In the genomic region with DNA sequence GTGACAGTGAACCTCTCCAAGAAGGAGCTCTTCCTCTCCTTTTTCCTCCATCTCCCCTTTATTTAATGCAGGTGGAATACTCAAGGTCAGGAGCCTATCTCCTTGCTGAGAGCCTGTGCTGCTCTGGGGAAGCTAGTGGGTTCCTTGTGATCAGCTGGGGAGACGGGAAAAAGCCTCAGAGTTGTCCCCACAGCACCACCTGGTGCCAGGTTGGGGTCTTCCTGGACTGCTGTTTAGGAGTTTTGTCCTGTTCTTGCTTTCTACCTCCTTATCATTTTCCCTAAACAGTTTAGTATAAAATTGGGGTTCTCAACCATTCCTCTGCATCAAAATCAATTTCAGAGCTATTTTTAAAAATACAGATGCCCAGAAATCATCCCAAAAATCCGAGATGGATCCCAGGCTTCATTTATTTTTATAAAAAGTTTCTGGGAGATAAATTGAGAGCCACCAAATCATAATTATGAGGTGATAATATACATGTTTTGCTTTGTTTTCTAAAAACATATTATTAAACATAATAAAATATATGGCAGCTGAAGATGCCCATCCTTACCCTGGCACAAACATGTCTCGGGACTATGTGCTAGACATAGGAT, we compare ENCODE assay signal across 8 cellular contexts. TPM values are rescaled to one million over a fixed set of nuclear protein-coding genes. Genes with fewer than 3 reads are reported as not detected.
A peak's percentile ranks its signal among the peaks of the same experiment; 100 is the strongest.
DNase-seq lines count a peak whose midpoint lies in the region; ATAC-seq, FAIRE-seq and TF ChIP-seq lines count a peak whose summit lies in the region.

No MANE protein-coding gene starts in this region.

- peak; percentile 29 for DNase-seq in CD1c-positive myeloid dendritic cell (ENCODE audit: extremely low spot score)
- DNase-seq in GM18507 (ENCODE audit: extremely low spot score, insufficient read length, low read depth) = peak; percentile 1
- DNase-seq in M059J (ENCODE audit: low read depth) = peak; percentile 85
- peak; percentile 7 to 69 for DNase-seq in SW 1271 (lab: John Stamatoyannopoulos, UW)
- DNase-seq in foreskin keratinocyte = peak in 1 of 2 donors; percentile 23
- peak; percentile 16 for DNase-seq in putamen (ENCODE audit: low spot score)
- DNase-seq in DMS79 (lab: John Stamatoyannopoulos, UW) = no peak
- DNase-seq in CD8-positive, alpha-beta T cell = no peak

- no peaks in the 10 kb centered on the region for H3K36me3 Mint-ChIP-seq in CD8-positive, alpha-beta T cell

- intact Hi-C loops in CD8-positive, alpha-beta T cell (cut with DNase I, micrococcal nuclease) = loop anchor here (5.0 to 10.0 kb wide), 2 partner anchors 458 to 461 kb away; no protein-coding TSS in a partner anchor

- H3K9me3 Mint-ChIP-seq in CD8-positive, alpha-beta T cell = no peaks in the 10 kb centered on the region

- no peaks in the 10 kb centered on the region for H3K27me3 ChIP-seq in foreskin keratinocyte
- no peaks in the 10 kb centered on the region for H3K27me3 ChIP-seq in CD8-positive, alpha-beta T cell (ENCODE audit: insufficient read depth, low read length)

- no peaks in the 10 kb centered on the region for H3K4me1 Mint-ChIP-seq in CD8-positive, alpha-beta T cell (ENCODE audit: low read depth)

- H3K9me3 ChIP-seq in CD8-positive, alpha-beta T cell (ENCODE audit: low read length) = no peaks in the 10 kb centered on the region

- TF ChIP-seq CTCF in foreskin keratinocyte (conservative IDR thresholded peaks at IDR 0.05) = peak; percentile 77
- no peak for TF ChIP-seq CTCF in CD8-positive, alpha-beta T cell (IDR thresholded peaks at IDR 0.05)

- peak; percentile 88 for ATAC-seq in foreskin keratinocyte
- no peak for ATAC-seq in CD8-positive, alpha-beta T cell

- POLR2A ChIA-PET in CD8-positive, alpha-beta T cell (lab: Charles Lee) = no interaction called here

- peak; percentile 42 for FAIRE-seq in GM18507 (lab: Jason Lieb, UNC)

- H3K27ac ChIP-seq in foreskin keratinocyte = no peak overlapping the region
- no peak overlapping the region for H3K27ac ChIP-seq in CD8-positive, alpha-beta T cell (ENCODE audit: low read depth, low read length)

- no peaks in the 10 kb centered on the region for H3K27me3 Mint-ChIP-seq in CD8-positive, alpha-beta T cell (ENCODE audit: low read depth)

- CTCF ChIA-PET in CD8-positive, alpha-beta T cell (lab: Charles Lee) = no interaction called here

- no peak overlapping the region for H3K4me3 Mint-ChIP-seq in CD8-positive, alpha-beta T cell

- H3K36me3 ChIP-seq in CD8-positive, alpha-beta T cell (ENCODE audit: insufficient read depth, low read length) = no peaks in the 10 kb centered on the region

- no peak overlapping the region for H3K4me3 ChIP-seq in CD8-positive, alpha-beta T cell (ENCODE audit: low read depth, low read length)

- no peaks in the 10 kb centered on the region for H3K4me1 ChIP-seq in foreskin keratinocyte
- no peaks in the 10 kb centered on the region for H3K4me1 ChIP-seq in CD8-positive, alpha-beta T cell (ENCODE audit: insufficient read depth, low read length)

- no peak overlapping the region for H3K27ac Mint-ChIP-seq in CD8-positive, alpha-beta T cell

RNA-seq across cellular contexts. Expression of a gene that starts 44.3 kb away (rescaled TPM):
- 0.07 and 0.15 TPM in 2 replicates for total RNA-seq in M059J (2014; rRNA removed; shearing (Covaris generic))
- 7.9 and 15.2 TPM in 2 replicates for total RNA-seq in foreskin keratinocyte
- 0.91 and 1.8 TPM in 2 replicates for polyA plus RNA-seq in foreskin keratinocyte
- total RNA-seq in CD8-positive, alpha-beta T cell = under 1 TPM; 0.06 to 0.14 TPM

Comparison
In these comparisons a context has a peak if more than half of its experiments do, and no peak if none do; other contexts are left out.
1. DNase-seq: peak in CD1c-positive myeloid dendritic cell (single experiment), GM18507 (single experiment), M059J (single experiment), SW 1271 (2 of 2) and putamen (single experiment); none in DMS79 (single experiment) and CD8-positive, alpha-beta T cell (0 of 7).